ENCODE assay signal across 8 cellular contexts in genomic region chr2:87455209-87455842, GRCh38.
DNase-seq lines count a peak whose midpoint lies in the region; ATAC-seq and TF ChIP-seq lines count a peak whose summit lies in the region.
"Not testable (repeated sequence)": the region's sequence is repeated elsewhere in the genome, so short reads cannot be mapped to it uniquely, and the experiment has no call there.

No MANE protein-coding gene starts in this region.

- peaks cover 28% of the 10 kb centered on the region for H3K4me1 Mint-ChIP-seq in activated naive CD4-positive, alpha-beta T cell treated with anti-CD3 and anti-CD28 coated beads, Interleukin-2, amount 10 ng/mL, durations not matched to agents 7 days and 5 days

- TF ChIP-seq CTCF in DND-41 (IDR thresholded peaks at IDR 0.05; ENCODE audit: borderline replicate concordance, extremely low read depth, low read length, poor library complexity, severe bottlenecking); NB4 (IDR thresholded peaks at IDR 0.05; ENCODE audit: low read depth, low read length); esophagus muscularis mucosa (IDR thresholded peaks at IDR 0.05); stomach (IDR thresholded peaks at IDR 0.05): not testable (repeated sequence)

- H3K4me2 ChIP-seq in DND-41 (ENCODE audit: insufficient read depth, low read length), result peak overlapping the region; percentile 60; the same call in 1 of the 2 replicates

- not testable (repeated sequence) for TF ChIP-seq POLR2A in NB4 (IDR thresholded peaks at IDR 0.05; ENCODE audit: extremely low read depth, insufficient read length); esophagus muscularis mucosa (IDR thresholded peaks at IDR 0.05; ENCODE audit: low read depth); stomach (IDR thresholded peaks at IDR 0.05)

- H2AFZ ChIP-seq in DND-41 (ENCODE audit: low read depth, low read length), result peak overlapping the region; percentile 45; the same call in 1 of the 2 replicates

- not testable (repeated sequence) for H3K36me3 ChIP-seq in DND-41 (ENCODE audit: insufficient read depth, low read length); esophagus muscularis mucosa; stomach

- 0% methylated on average over 4 of the region's 12 CpGs for WGBS in esophagus muscularis mucosa
- WGBS in stomach, 5 donors, result 13 to 32% (median 21%) methylated on average over 3 to 10 of the region's 12 CpGs

- H3K79me2 ChIP-seq in DND-41 (ENCODE audit: insufficient read depth, low read length), result peaks cover 19% of the 10 kb centered on the region

- TF ChIP-seq EP300 in esophagus muscularis mucosa (IDR thresholded peaks at IDR 0.05); stomach (IDR thresholded peaks at IDR 0.05): not testable (repeated sequence)

- not testable (repeated sequence) for H3K27me3 Mint-ChIP-seq in activated naive CD4-positive, alpha-beta T cell treated with anti-CD3 and anti-CD28 coated beads, Interleukin-2, amount 10 ng/mL, durations not matched to agents 7 days and 5 days

- H3K4me3 ChIP-seq in DND-41 (ENCODE audit: low read depth in 1 of 2, low read length in 2 of 2), result peak overlapping the region; percentile 29 to 59; a peak in 3 of 4 replicates
- peak overlapping the region; percentile 63 for H3K4me3 ChIP-seq in NB4 (ENCODE audit: low read depth, low read length)
- H3K4me3 ChIP-seq in esophagus muscularis mucosa, result peak overlapping the region; percentile 36 to 54 (median 45)
- peak overlapping the region; percentile 34 for H3K4me3 ChIP-seq in mononuclear cell (ENCODE audit: low read length)
- peak overlapping the region; percentile 6 to 29 (median 25) for H3K4me3 ChIP-seq in stomach

- not testable (repeated sequence) for H3K4me1 ChIP-seq in DND-41 (ENCODE audit: insufficient read depth, low read length); stomach
- H3K4me1 ChIP-seq in esophagus muscularis mucosa (peaks cover 7 to 32% (median 18%) of the 10 kb centered on the region in 4 donors), mononuclear cell (ENCODE audit: insufficient read depth, low read length) (peaks cover 17% of the 10 kb centered on the region)

- H3K9me3 Mint-ChIP-seq in activated naive CD4-positive, alpha-beta T cell treated with anti-CD3 and anti-CD28 coated beads, Interleukin-2, amount 10 ng/mL, durations not matched to agents 7 days and 5 days, result not testable (repeated sequence)

- peak; percentile 66 for ATAC-seq in DND-41 (ENCODE audit: insufficient read depth, low read depth)
- peak; percentile 52 for ATAC-seq in GM21367 (IDR thresholded peaks at IDR 0.05; ENCODE audit: unreplicated experiment)
- peak; percentile 44 for ATAC-seq in HG02981 (IDR thresholded peaks at IDR 0.05; ENCODE audit: unreplicated experiment)

- not testable (repeated sequence) for H3K27me3 ChIP-seq in DND-41 (ENCODE audit: insufficient read depth, low read length, poor library complexity); esophagus muscularis mucosa; mononuclear cell (ENCODE audit: insufficient read depth, low read length); stomach

- intact Hi-C loops in esophagus muscularis mucosa (cut with DNase I); stomach (cut with DNase I; ENCODE audit: low total_unique reads): not testable (repeated sequence)

- peak; percentile 10 for DNase-seq in DND-41
- DNase-seq in NB4 (ENCODE audit: low read depth); activated naive CD4-positive, alpha-beta T cell treated with anti-CD3 and anti-CD28 coated beads, Interleukin-2, amount 10 ng/mL, durations not matched to agents 7 days and 5 days; esophagus muscularis mucosa (ENCODE audit: extremely low spot score); stomach: not testable (repeated sequence)

- H3K27ac Mint-ChIP-seq in activated naive CD4-positive, alpha-beta T cell treated with anti-CD3 and anti-CD28 coated beads, Interleukin-2, amount 10 ng/mL, durations not matched to agents 7 days and 5 days, result peak overlapping the region; percentile 80

- H3K4me3 Mint-ChIP-seq in activated naive CD4-positive, alpha-beta T cell treated with anti-CD3 and anti-CD28 coated beads, Interleukin-2, amount 10 ng/mL, durations not matched to agents 7 days and 5 days, result peak overlapping the region; percentile 69

- H3K9ac ChIP-seq in DND-41 (ENCODE audit: low read depth, low read length), result peak overlapping the region; percentile 62

- peak overlapping the region; percentile 75 for H3K27ac ChIP-seq in DND-41 (ENCODE audit: low read length)
- H3K27ac ChIP-seq in esophagus muscularis mucosa (replicated peaks in 1 of 4), result peak overlapping the region; percentile 70 to 80 (median 78)
- H3K27ac ChIP-seq in stomach, result peak overlapping the region in 4 of 5 donors; percentile 67 to 82 (median 79)

- H3K36me3 Mint-ChIP-seq in activated naive CD4-positive, alpha-beta T cell treated with anti-CD3 and anti-CD28 coated beads, Interleukin-2, amount 10 ng/mL, durations not matched to agents 7 days and 5 days, result not testable (repeated sequence)

- H4K20me1 ChIP-seq in DND-41 (ENCODE audit: insufficient read depth, low read length), result not testable (repeated sequence)

- CTCF ChIA-PET in activated naive CD4-positive, alpha-beta T cell treated with anti-CD3 and anti-CD28 coated beads, Interleukin-2, amount 10 ng/mL, durations not matched to agents 7 days and 5 days (lab: Charles Lee), result not testable (repeated sequence)

- H3K9me3 ChIP-seq in DND-41 (ENCODE audit: insufficient read depth, low read length, severe bottlenecking); esophagus muscularis mucosa; mononuclear cell (ENCODE audit: low read depth, low read length); stomach: not testable (repeated sequence)
